ENCODE assay signal across 20 cellular contexts in the genomic region with DNA sequence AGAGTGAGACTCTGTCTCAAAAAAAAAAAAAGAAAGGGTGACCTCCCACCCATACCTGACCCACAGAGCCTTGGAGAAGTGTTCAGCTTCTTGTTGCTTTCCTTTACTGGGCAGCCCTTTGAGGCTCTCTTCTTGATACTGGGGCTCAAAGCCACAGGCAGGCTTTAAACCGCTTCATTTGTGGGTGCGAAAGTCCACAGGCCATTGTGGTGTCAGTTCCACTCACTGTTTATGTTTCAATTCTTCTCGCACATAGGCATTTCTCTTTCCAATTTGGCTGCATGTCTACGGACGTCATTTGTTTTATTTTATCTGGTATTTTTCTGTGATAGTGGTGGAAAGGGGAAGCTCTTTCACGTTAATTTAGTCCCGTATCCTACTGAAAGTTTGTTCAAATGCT. TPM values are rescaled to one million over a fixed set of nuclear protein-coding genes. Genes with fewer than 3 reads are reported as not detected.
DNase-seq lines count a peak whose midpoint lies in the region; ATAC-seq and TF ChIP-seq lines count a peak whose summit lies in the region.
"Had no signal": no experiment of that assay in that cellular context is flagged by ENCODE, and none has a peak within 500 bp of the region (broad histone marks: within the 10 kb centered on the region; RNA-seq: fewer than 3 reads in every experiment).

No MANE protein-coding gene starts in this region.

- H3K27me3 ChIP-seq in gastrocnemius medialis, result no peaks in the 10 kb centered on the region
- H3K27me3 ChIP-seq: testis had no signal

- no peak overlapping the region for H3K4me3 ChIP-seq in GM12865 (ENCODE audit: low read depth, low read length)
- H3K4me3 ChIP-seq in WI38 (ENCODE audit: low read depth, low read length), result peak overlapping the region; percentile 46
- H3K4me3 ChIP-seq in fibroblast of the aortic adventitia (ENCODE audit: low read depth, low read length), result no peak overlapping the region
- H3K4me3 ChIP-seq in gastrocnemius medialis, result no peak overlapping the region
- H3K4me3 ChIP-seq: GM23248, testis had no signal

- DNase-seq in GM12865 (ENCODE audit: low read depth) (peak; percentile 18), fibroblast of the aortic adventitia (ENCODE audit: low read depth) (peak; percentile 80), sciatic nerve (ENCODE audit: low spot score) (no peak), 8988T (no peak), SHP77 (lab: John Stamatoyannopoulos, UW) (no peak), gastrocnemius medialis (no peak)
- DNase-seq: activated CD4-positive, CD25-positive, alpha-beta regulatory T cell; activated T-cell treated with anti-CD3 and anti-CD28 coated beads, Interleukin-2, amount 50 U/mL, for 48 hours; Caco-2; cortex of kidney; GM23248; NCI-H1105 treated with DMSO at 0.1 percent for 48 hours; NCI-H2081 treated with DMSO at 0.1 percent for 48 hours; NCI-H510A; retina; SHP77 treated with DMSO at 0.1 percent for 48 hours; testis had no signal

- intact Hi-C loops in sciatic nerve (cut with DNase I), result no loop called here
- intact Hi-C loops in gastrocnemius medialis (cut with DNase I; ENCODE audit: low total_unique reads), result no loop called here

- ATAC-seq in sciatic nerve, result peak; percentile 23
- no peak for ATAC-seq in HG03469 (IDR thresholded peaks at IDR 0.05; ENCODE audit: unreplicated experiment)
- ATAC-seq in gastrocnemius medialis, result no peak
- ATAC-seq: left lobe of liver had no signal

- no peaks in the 10 kb centered on the region for H3K9me3 ChIP-seq in gastrocnemius medialis
- H3K9me3 ChIP-seq: Caco-2, testis had no signal

- H3K4me1 ChIP-seq in gastrocnemius medialis, result peaks cover 9% of the 10 kb centered on the region in 2 donors
- H3K4me1 ChIP-seq: Caco-2, testis had no signal

- TF ChIP-seq CTCF in GM12865 (IDR thresholded peaks at IDR 0.05; ENCODE audit: insufficient read depth, low read depth, low read length, missing control alignments) (no peak), WI38 (IDR thresholded peaks at IDR 0.05; ENCODE audit: low read depth, low read length) (no peak), fibroblast of the aortic adventitia (IDR thresholded peaks at IDR 0.05; ENCODE audit: insufficient read depth, low read length) (no peak), gastrocnemius medialis (IDR thresholded peaks at IDR 0.05 in 4 of 5, conservative IDR thresholded peaks at IDR 0.05 in 1 of 5) (no peak)

- in situ Hi-C loops in gastrocnemius medialis (cut with MboI; ENCODE audit: low sequenced_read_pairs in 4 of 4), result no loop called here

- H3K36me3 ChIP-seq in gastrocnemius medialis, result no peaks in the 10 kb centered on the region

- no peak for TF ChIP-seq POLR2A in gastrocnemius medialis (IDR thresholded peaks at IDR 0.05)

- H3K27ac ChIP-seq in gastrocnemius medialis, result no peak overlapping the region
- H3K27ac ChIP-seq: GM23248, testis had no signal

RNA-seq across cellular contexts. Expression of a gene that starts 34.6 kb away (rescaled TPM):
- total RNA-seq in fibroblast of the aortic adventitia (ENCODE audit: low replicate concordance) (1.3 and 10.4 TPM in 2 replicates), sciatic nerve (26.7 TPM), gastrocnemius medialis (10 to 100 TPM in 3 of 4 donors, 1 to 10 TPM in 1; 6.3 to 16.7 (median 12.0) TPM)

Comparison
In these comparisons a context has a peak if more than half of its experiments do, and no peak if none do; other contexts are left out.
1. DNase-seq: peak in GM12865 (single experiment) and fibroblast of the aortic adventitia (single experiment); none in sciatic nerve (single experiment), 8988T (single experiment), SHP77 (0 of 2) and gastrocnemius medialis (0 of 2).